In the genomic region with DNA sequence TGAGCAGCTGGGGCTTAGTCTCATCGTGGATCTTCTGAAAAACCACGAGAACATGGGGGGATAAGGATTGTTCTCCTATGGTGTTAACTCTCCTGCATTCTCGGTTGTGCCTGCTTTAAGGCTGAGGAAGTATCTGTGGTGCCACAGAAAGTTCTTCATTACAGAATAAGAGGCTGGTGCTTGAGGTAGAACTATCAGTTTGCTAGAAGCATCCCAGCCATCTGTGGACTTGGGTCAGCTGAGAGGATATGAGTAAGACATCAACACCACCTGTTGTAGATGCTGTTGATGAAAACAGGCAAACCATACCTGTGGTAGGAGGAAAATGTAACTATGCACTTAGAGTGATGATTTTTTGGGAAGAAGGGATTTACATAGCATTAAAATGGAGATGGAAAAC, we compare ENCODE assay signal across 26 cellular contexts.
"Had no signal": no experiment of that assay in that cellular context is flagged by ENCODE, and none has a peak within 500 bp of the region (broad histone marks: within the 10 kb centered on the region; RNA-seq: fewer than 3 reads in every experiment).

No MANE protein-coding gene starts in this region.

- ATAC-seq: activated CD4-positive, alpha-beta T cell treated with anti-CD3 and anti-CD28 coated beads for 36 hours; activated CD8-positive, alpha-beta memory T cell treated with anti-CD3 and anti-CD28 coated beads, Interleukin-2, amount 10 ng/mL, durations not matched to agents 7 days and 5 days; activated CD8-positive, alpha-beta T cell treated with anti-CD3 and anti-CD28 coated beads, Interleukin-2, amount 10 ng/mL, durations not matched to agents 7 days and 5 days; activated naive CD8-positive, alpha-beta T cell treated with anti-CD3 and anti-CD28 coated beads, Interleukin-2, amount 50 U/mL, for 24 hours; esophagus mucosa had no signal

- H3K9me3 ChIP-seq: adrenal gland, breast epithelium had no signal

- H3K27me3 ChIP-seq: adrenal gland, breast epithelium, dorsolateral prefrontal cortex had no signal

- H3K27ac ChIP-seq: adrenal gland, breast epithelium, coronary artery, dorsolateral prefrontal cortex had no signal

- H3K4me3 ChIP-seq: adrenal gland, breast epithelium, coronary artery, dorsolateral prefrontal cortex had no signal

- H3K36me3 ChIP-seq: adrenal gland, breast epithelium had no signal

- H3K4me1 ChIP-seq: adrenal gland, breast epithelium had no signal

- DNase-seq: activated CD4-positive, alpha-beta memory T cell treated with anti-CD3 and anti-CD28 coated beads for 36 hours; activated CD4-positive, alpha-beta T cell treated with anti-CD3 and anti-CD28 coated beads for 36 hours; activated CD4-positive, alpha-beta T cell treated with anti-CD3 and anti-CD28 coated beads, Interleukin-2, amount 10 ng/mL, durations not matched to agents 24 days and 14 days; activated CD4-positive, CD25-positive, alpha-beta regulatory T cell; activated CD4-positive, CD25-positive, alpha-beta regulatory T cell treated with anti-CD3 and anti-CD28 coated beads, Interleukin-2, amount 50 U/mL, for 72 hours; activated CD8-positive, alpha-beta memory T cell treated with anti-CD3 and anti-CD28 coated beads, Interleukin-2, amount 10 ng/mL, durations not matched to agents 7 days and 5 days; activated CD8-positive, alpha-beta memory T cell treated with anti-CD3 and anti-CD28 coated beads, Interleukin-2, amount 50 U/mL, for 4 hours; activated CD8-positive, alpha-beta T cell treated with anti-CD3 and anti-CD28 coated beads, Interleukin-2, amount 10 ng/mL, durations not matched to agents 7 days and 5 days; activated effector memory CD4-positive, alpha-beta T cell treated with anti-CD3 and anti-CD28 coated beads, Interleukin-2, amount 50 U/mL, for 16 hours; activated naive CD4-positive, alpha-beta T cell treated with anti-CD3 and anti-CD28 coated beads for 36 hours; activated naive CD8-positive, alpha-beta T cell treated with anti-CD3 and anti-CD28 coated beads for 36 hours; activated naive CD8-positive, alpha-beta T cell treated with anti-CD3 and anti-CD28 coated beads, Interleukin-2, amount 50 U/mL, for 24 hours; activated T-cell treated with anti-CD3 and anti-CD28 coated beads, Interleukin-2, amount 50 U/mL, for 1 hour; activated T-cell treated with anti-CD3 and anti-CD28 coated beads, Interleukin-2, amount 50 U/mL, for 48 hours; adrenal gland; amygdala; aorta; dorsolateral prefrontal cortex; effector memory CD4-positive, alpha-beta T cell; endodermal cell; foreskin fibroblast; head of caudate nucleus; T-helper 2 cell had no signal
